Comparison of ENCODE assay signal across 17 cellular contexts in genomic region chr1:88744142-88744541, GRCh38.
"Had no signal": no experiment of that assay in that cellular context is flagged by ENCODE, and none has a peak within 500 bp of the region (broad histone marks: within the 10 kb centered on the region; RNA-seq: fewer than 3 reads in every experiment).

No MANE protein-coding gene starts in this region.

- ATAC-seq: esophagus mucosa, right cardiac atrium, upper lobe of right lung had no signal

- H3K9me3 ChIP-seq: prostate gland, thoracic aorta, upper lobe of right lung had no signal

- H3K4me1 ChIP-seq: prostate gland, upper lobe of right lung had no signal

- H3K27ac ChIP-seq: brain microvascular endothelial cell, coronary artery, prostate gland, skin epidermis, thoracic aorta, upper lobe of right lung had no signal

- H3K36me3 ChIP-seq: brain microvascular endothelial cell, prostate gland had no signal

- H3K4me3 ChIP-seq: coronary artery, lung, prostate gland, skin epidermis, thoracic aorta, upper lobe of right lung had no signal

- DNase-seq: activated CD4-positive, alpha-beta T cell treated with anti-CD3 and anti-CD28 coated beads, Interleukin-2, amount 50 U/mL, for 4 hours; activated T-cell treated with anti-CD3 and anti-CD28 coated beads, Interleukin-2, amount 50 U/mL, for 48 hours; anterior cingulate cortex; brain microvascular endothelial cell; islet precursor cell; midbrain; right cardiac atrium; stimulated activated CD4-positive, alpha-beta T cell treated with anti-CD3 and anti-CD28 coated beads, Interleukin-4, amount 100 ng/mL, for 4 hours; stimulated activated CD8-positive, alpha-beta memory T cell treated with anti-CD3 and anti-CD28 coated beads, Interleukin-4, amount 100 ng/mL, for 48 hours; T-helper 9 cell; upper lobe of right lung had no signal

- H3K27me3 ChIP-seq: brain microvascular endothelial cell, upper lobe of right lung had no signal
